Comparison of ENCODE assay signal across 8 cellular contexts in the genomic region with DNA sequence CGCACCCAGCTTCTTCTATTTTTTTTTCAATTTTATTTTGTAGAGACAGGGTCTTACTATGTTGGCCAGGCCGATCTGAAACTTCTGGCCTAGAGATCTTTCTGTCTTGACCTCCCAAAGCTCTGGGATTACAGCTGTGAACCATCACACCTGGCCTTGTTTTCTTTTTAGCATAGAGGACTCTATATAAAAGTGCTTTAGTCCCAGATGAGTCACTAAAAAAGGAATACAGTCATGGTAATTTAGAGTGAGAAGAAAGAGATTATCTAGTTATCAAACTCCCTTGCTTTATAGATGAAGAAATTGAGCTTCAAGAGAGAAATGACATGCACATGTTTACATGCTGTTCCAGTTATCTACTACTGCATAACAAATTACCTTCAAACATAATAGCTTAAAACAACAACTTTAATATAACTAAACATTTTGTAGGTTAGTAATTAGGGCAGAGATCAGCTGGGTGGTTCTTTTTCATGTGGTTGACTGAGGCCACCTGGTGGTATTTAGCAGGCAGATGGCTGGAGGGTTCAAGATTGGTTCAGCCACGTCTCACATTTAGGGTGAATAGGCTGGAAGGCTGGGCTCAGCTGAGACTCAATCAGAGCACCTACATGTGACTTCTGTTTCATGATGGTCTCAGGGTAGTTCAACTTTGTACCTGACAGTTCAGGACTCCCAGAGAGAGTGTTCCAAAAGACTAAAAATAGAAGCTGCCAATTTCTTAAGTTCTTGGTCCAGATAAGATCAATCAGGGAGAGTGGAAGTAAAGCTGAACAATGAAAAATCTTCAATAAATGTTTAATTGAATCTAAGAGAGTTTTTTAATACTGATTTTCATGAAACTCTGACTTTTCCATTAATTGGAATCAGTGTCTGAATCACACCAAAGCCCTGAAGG. TPM values are rescaled to one million over a fixed set of nuclear protein-coding genes. Genes with fewer than 3 reads are reported as not detected.
DNase-seq lines count a peak whose midpoint lies in the region; ATAC-seq and TF ChIP-seq lines count a peak whose summit lies in the region.

No MANE protein-coding gene starts in this region.

- no peak overlapping the region for H3K9ac ChIP-seq in endodermal cell (ENCODE audit: extremely low read depth, low read length, poor library complexity, severe bottlenecking)

- H3K4me1 Mint-ChIP-seq in endodermal cell (peaks cover 3% of the 10 kb centered on the region), natural killer cell (no peaks in the 10 kb centered on the region)

- no peaks in the 10 kb centered on the region for H3K36me3 ChIP-seq in endodermal cell (ENCODE audit: control insufficient read depth, insufficient read depth, low read length)

- DNase-seq in DMS 273 treated with DMSO at 0.1 percent for 48 hours (lab: John Stamatoyannopoulos, UW) (peak; percentile 50), MV-4-11 (lab: John Stamatoyannopoulos, UW) (peak; percentile 9), UCSD-AML1 (lab: John Stamatoyannopoulos, UW; ENCODE audit: unreplicated experiment) (peak; percentile 8), endodermal cell (peak; percentile 76), natural killer cell (no peak)

- peak; percentile 77 for ATAC-seq in GM19467 (IDR thresholded peaks at IDR 0.05; ENCODE audit: unreplicated experiment)
- peak; percentile 54 to 78 (median 78) for ATAC-seq in natural killer cell
- no peak for ATAC-seq in GM19324 (IDR thresholded peaks at IDR 0.05; ENCODE audit: low FRiP score, unreplicated experiment)
- ATAC-seq in GM19397 (IDR thresholded peaks at IDR 0.05; ENCODE audit: unreplicated experiment): no peak

- H3K27me3 ChIP-seq in endodermal cell (ENCODE audit: control insufficient read depth, insufficient read depth, low read length, poor library complexity, severe bottlenecking): no peaks in the 10 kb centered on the region

- peaks cover 4% of the 10 kb centered on the region for H3K27me3 Mint-ChIP-seq in endodermal cell (ENCODE audit: insufficient read depth)
- H3K27me3 Mint-ChIP-seq in natural killer cell (ENCODE audit: low read depth in 2 of 2): peaks cover 16 to 21% of the 10 kb centered on the region in 2 donors

- H3K9me3 Mint-ChIP-seq in endodermal cell (no peaks in the 10 kb centered on the region), natural killer cell (no peaks in the 10 kb centered on the region)

- 60 to 73% methylated on average over 3 of the region's 3 CpGs for WGBS in endodermal cell (ENCODE audit: insufficient coverage in 1 of 2, insufficient read length in 1 of 2), 2 experiments

- intact Hi-C loops in natural killer cell (cut with micrococcal nuclease): loop anchor here (1.0 kb wide), 2 partner anchors 41 to 203 kb away; no protein-coding TSS in a partner anchor

- H3K27ac Mint-ChIP-seq in endodermal cell: no peak overlapping the region
- no peak overlapping the region for H3K27ac Mint-ChIP-seq in natural killer cell

- H3K4me3 ChIP-seq in endodermal cell (ENCODE audit: low read length): no peak overlapping the region

- H3K4me3 Mint-ChIP-seq in endodermal cell (no peak overlapping the region), natural killer cell (no peak overlapping the region)

- no peaks in the 10 kb centered on the region for H3K4me1 ChIP-seq in endodermal cell (ENCODE audit: control insufficient read depth, insufficient read depth, low read length)

- no peak overlapping the region for H3K27ac ChIP-seq in endodermal cell (ENCODE audit: low read depth, low read length)

- peak; percentile 81 for TF ChIP-seq CTCF in endodermal cell (conservative IDR thresholded peaks at IDR 0.05)
- no peak for TF ChIP-seq CTCF in natural killer cell (IDR thresholded peaks at IDR 0.05)

- no peaks in the 10 kb centered on the region for H3K9me3 ChIP-seq in endodermal cell (ENCODE audit: control insufficient read depth, low read length)

- no peaks in the 10 kb centered on the region for H3K36me3 Mint-ChIP-seq in endodermal cell (ENCODE audit: low read depth)
- H3K36me3 Mint-ChIP-seq in natural killer cell: no peaks in the 10 kb centered on the region

RNA-seq across cellular contexts. Expression of a gene that starts 16.9 kb away (rescaled TPM):
- total RNA-seq in endodermal cell: 100 to 1,000 TPM in 1 of 2 donors, 10 to 100 TPM in 1; 85.0 to 103 TPM
- 59.7 TPM for polyA plus RNA-seq in endodermal cell (2013, experiment 1 of 2)
- polyA plus RNA-seq in endodermal cell (2013, experiment 2 of 2): 59.7 TPM
- total RNA-seq in natural killer cell: 10 to 100 TPM; 46.1 to 65.7 (median 47.8) TPM

Comparison
In these comparisons a context has a peak if more than half of its experiments do, and no peak if none do; other contexts are left out.
1. ATAC-seq: peak in GM19467 (single experiment) and natural killer cell (3 of 3); none in GM19324 (single experiment) and GM19397 (single experiment).